Comparison of ENCODE assay signal across 24 cellular contexts in the genomic region with DNA sequence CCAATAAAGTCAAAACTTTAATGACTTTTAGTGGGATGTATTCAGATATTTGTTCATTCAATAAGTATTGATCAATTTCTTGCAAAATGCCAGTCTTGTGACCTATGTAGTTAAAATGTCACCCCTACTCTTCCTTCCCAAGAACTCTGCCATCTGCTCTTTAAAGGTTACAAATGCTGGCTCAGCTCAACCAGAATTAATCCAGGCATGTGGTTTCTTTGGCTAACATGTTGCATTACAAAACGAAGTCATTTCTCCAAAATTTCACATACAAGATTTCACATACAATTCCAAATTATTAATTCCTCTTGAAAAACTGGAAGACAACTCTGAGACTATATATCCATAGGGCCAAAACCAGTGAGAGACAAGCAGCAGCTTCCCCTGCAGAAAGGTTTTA.
A peak's percentile ranks its signal among the peaks of the same experiment; 100 is the strongest.
DNase-seq lines count a peak whose midpoint lies in the region; TF ChIP-seq lines count a peak whose summit lies in the region.
"Had no signal": no experiment of that assay in that cellular context is flagged by ENCODE, and none has a peak within 500 bp of the region (broad histone marks: within the 10 kb centered on the region; RNA-seq: fewer than 3 reads in every experiment).

No MANE protein-coding gene starts in this region.

- DNase-seq in G401 (ENCODE audit: low spot score) (peak; percentile 56), cerebellar cortex (ENCODE audit: low spot score) (peak; percentile 50), cerebellum (ENCODE audit: low spot score) (peak; percentile 27), HuH-7 (ENCODE audit: low spot score) (no peak), ACHN (no peak), GM13977 (ENCODE audit: low spot score) (no peak)
- DNase-seq: 8988T; AML-193; BE2C; Caco-2; Calu3; CD4-positive, alpha-beta memory T cell; CD4-positive, alpha-beta T cell; CD4-positive, CD25-positive, alpha-beta regulatory T cell; CD8-positive, alpha-beta memory T cell; CD8-positive, alpha-beta T cell; COR-L47; DMS 273 treated with DMSO at 0.1 percent for 48 hours; DMS153; DMS53; DMS79; DMS79 treated with DMSO at 0.1 percent for 48 hours; DND-41; EL had no signal

- in situ Hi-C loops in G401 (cut with HindIII; ENCODE audit: low sequenced_read_pairs): no loop called here
- in situ Hi-C loops in ACHN (cut with HindIII; ENCODE audit: low pct_ligation_motif_present, low pct_unique_long_range_greater_than_20kb, low sequenced_read_pairs): no loop called here
- in situ Hi-C loops in GM13977 (cut with MboI; ENCODE audit: low pct_unique_long_range_greater_than_20kb, low sequenced_read_pairs, unreplicated experiment): no loop called here

- no peak for TF ChIP-seq CTCF in GM13977 (IDR thresholded peaks at IDR 0.05; ENCODE audit: extremely low read depth, insufficient read depth, missing control alignments)

Comparison
In these comparisons a context has a peak if more than half of its experiments do, and no peak if none do; other contexts are left out.
1. DNase-seq: peak in G401 (single experiment), cerebellar cortex (single experiment) and cerebellum (single experiment); none in HuH-7 (single experiment), ACHN (single experiment) and GM13977 (single experiment).